In genomic region chr4:151296227-151296626, GRCh38 we compare ENCODE assay signal across 25 cellular contexts. TPM values are rescaled to one million over a fixed set of nuclear protein-coding genes. Genes with fewer than 3 reads are reported as not detected.
DNase-seq lines count a peak whose midpoint lies in the region; ATAC-seq and TF ChIP-seq lines count a peak whose summit lies in the region.
"Had no signal": no experiment of that assay in that cellular context is flagged by ENCODE, and none has a peak within 500 bp of the region (broad histone marks: within the 10 kb centered on the region; RNA-seq: fewer than 3 reads in every experiment).

No MANE protein-coding gene starts in this region.

- no peaks in the 10 kb centered on the region for H3K36me3 ChIP-seq in heart left ventricle
- H3K36me3 ChIP-seq in right lobe of liver, result no peaks in the 10 kb centered on the region
- H3K36me3 ChIP-seq: SJCRH30 had no signal

- H3K27ac ChIP-seq in heart left ventricle, result peak overlapping the region in 11 of 12 donors; percentile 9 to 78 (median 67)
- H3K27ac ChIP-seq in right lobe of liver, result peak overlapping the region in 1 of 3 donors; percentile 48
- H3K27ac ChIP-seq: GM23248, SJCRH30 had no signal

- no peak for ATAC-seq in heart left ventricle
- ATAC-seq in left cardiac atrium, result no peak
- peak; percentile 58 to 84 (median 66) for ATAC-seq in right lobe of liver
- no peak for ATAC-seq in GM18502 (IDR thresholded peaks at IDR 0.05; ENCODE audit: poor library complexity, unreplicated experiment)
- no peak for ATAC-seq in GM19452 (IDR thresholded peaks at IDR 0.05; ENCODE audit: unreplicated experiment)
- ATAC-seq: CD8-positive, alpha-beta T cell; Panc1 had no signal

- DNase-seq in NCI-H2107 treated with DMSO at 0.1 percent for 48 hours (lab: John Stamatoyannopoulos, UW; ENCODE audit: unreplicated experiment) (peak; percentile 26), NCI-H2107 (lab: John Stamatoyannopoulos, UW) (no peak), heart left ventricle (no peak), left cardiac atrium (no peak), NCI-H1105 (lab: John Stamatoyannopoulos, UW) (peak; percentile 4), right lobe of liver (peak in 2 of 3 donors; percentile 34 to 56)
- DNase-seq: AML-193; C1 segment of cervical spinal cord; CD8-positive, alpha-beta T cell; GM23248; HCEC 1CT; NCI-H1417 treated with DMSO at 0.1 percent for 48 hours; NCI-H187; NCI-H2171; NCI-H446; NCI-H69; SJCRH30; T-helper 1 cell had no signal

- no peak for TF ChIP-seq POLR2A in heart left ventricle (IDR thresholded peaks at IDR 0.05)
- TF ChIP-seq POLR2A in right lobe of liver (IDR thresholded peaks at IDR 0.05), result no peak

- intact Hi-C loops in heart left ventricle (cut with DNase I), result no loop called here
- intact Hi-C loops in left cardiac atrium (cut with DNase I), result no loop called here
- intact Hi-C loops in right lobe of liver (cut with DNase I), result no loop called here

- H3K4me3 ChIP-seq in heart left ventricle, result no peak overlapping the region
- H3K4me3 ChIP-seq in right lobe of liver, result no peak overlapping the region
- H3K4me3 ChIP-seq: GM23248, SJCRH30 had no signal

- no peak for TF ChIP-seq CTCF in heart left ventricle (IDR thresholded peaks at IDR 0.05)
- no peak for TF ChIP-seq CTCF in right lobe of liver (IDR thresholded peaks at IDR 0.05)

- WGBS in heart left ventricle, 4 donors, result 77 to 83% (median 80%) methylated on average over 3 of the region's 3 CpGs
- 31% methylated on average over 3 of the region's 3 CpGs for WGBS in right lobe of liver (ENCODE audit: insufficient coverage, low coverage, low lambda C conversion rate, missing lambda C conversion rate)

- H3K27me3 ChIP-seq in heart left ventricle, result no peaks in the 10 kb centered on the region
- no peaks in the 10 kb centered on the region for H3K27me3 ChIP-seq in right lobe of liver
- H3K27me3 ChIP-seq: SJCRH30 had no signal

- peaks cover 0 to 58% (median 26%) of the 10 kb centered on the region in 12 donors for H3K4me1 ChIP-seq in heart left ventricle
- peaks cover 0 to 25% (median 10%) of the 10 kb centered on the region in 4 donors for H3K4me1 ChIP-seq in right lobe of liver
- H3K4me1 ChIP-seq: SJCRH30 had no signal

- H3K9me3 ChIP-seq in heart left ventricle, result no peaks in the 10 kb centered on the region
- H3K9me3 ChIP-seq in right lobe of liver, result no peaks in the 10 kb centered on the region
- H3K9me3 ChIP-seq: SJCRH30 had no signal

RNA-seq across cellular contexts. Expression of gene PRSS48, which starts 19.3 kb away (rescaled TPM):
- total RNA-seq in heart left ventricle (not detected), left cardiac atrium (not detected), right lobe of liver (not detected)
- not detected for polyA plus RNA-seq in heart left ventricle
- total RNA-seq: A172; CD8-positive, alpha-beta T cell; GM23248; HT1080; SJCRH30 had no signal
- polyA plus RNA-seq: AG04450, GM23248, IgD-negative memory B cell had no signal

RNA-seq across cellular contexts. Expression of gene SH3D19, which starts 29.2 kb away (rescaled TPM):
- total RNA-seq in heart left ventricle (100 to 1,000 TPM in 8 of 9 donors, 10 to 100 TPM in 1; 91.1 to 173 (median 139) TPM), left cardiac atrium (10 to 100 TPM; 88.0 to 94.7 TPM), right lobe of liver (10 to 100 TPM; 40.2 to 53.8 (median 46.9) TPM)
- polyA plus RNA-seq in heart left ventricle, result 10 to 100 TPM; 60.4 to 61.7 TPM

Comparison
In these comparisons a context has a peak if more than half of its experiments do, and no peak if none do; other contexts are left out.
1. DNase-seq: peak in NCI-H2107 treated with DMSO at 0.1 percent for 48 hours (single experiment), NCI-H1105 (single experiment) and right lobe of liver (2 of 3); none in NCI-H2107 (single experiment), heart left ventricle (0 of 5) and left cardiac atrium (single experiment).
2. ATAC-seq: peak in right lobe of liver (4 of 4); none in heart left ventricle (0 of 4), left cardiac atrium (0 of 2), GM18502 (single experiment) and GM19452 (single experiment).